Comparison of ENCODE assay signal across 14 cellular contexts in the genomic region with DNA sequence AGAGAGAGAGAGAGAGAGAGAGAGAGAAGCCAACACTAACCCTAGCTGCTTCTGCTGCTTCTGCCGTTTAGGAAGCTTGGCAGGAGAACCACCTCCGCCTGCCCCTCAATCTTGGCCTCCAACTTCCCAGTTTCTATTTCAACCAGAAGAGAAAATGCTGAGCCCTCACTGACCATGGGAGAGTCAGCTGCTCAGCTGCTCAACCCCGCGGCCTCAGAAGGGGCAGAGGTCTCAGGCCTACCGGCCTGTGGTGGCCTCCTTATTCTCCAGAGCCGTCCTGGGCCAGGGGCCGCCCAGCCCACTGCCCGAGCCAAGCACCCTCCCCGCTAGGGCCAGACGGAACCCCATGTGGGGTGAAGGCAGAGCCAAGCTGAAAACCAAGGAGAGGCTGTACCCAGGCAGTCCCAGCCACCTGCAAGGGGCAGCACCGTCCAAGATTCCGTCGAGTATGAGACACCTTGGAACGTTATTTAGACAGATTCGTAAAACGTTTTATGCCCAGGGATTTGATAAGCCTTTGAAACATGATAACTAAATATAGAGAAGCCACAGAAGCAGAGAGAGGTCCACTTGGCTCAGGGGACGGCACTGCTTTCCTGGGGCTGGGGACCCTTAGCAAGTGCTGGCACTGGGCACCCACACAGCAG.
DNase-seq lines count a peak whose midpoint lies in the region; ATAC-seq, FAIRE-seq and TF ChIP-seq lines count a peak whose summit lies in the region.
"Had no signal": no experiment of that assay in that cellular context is flagged by ENCODE, and none has a peak within 500 bp of the region (broad histone marks: within the 10 kb centered on the region; RNA-seq: fewer than 3 reads in every experiment).

No MANE protein-coding gene starts in this region.

- CTCF ChIA-PET in activated naive CD4-positive, alpha-beta T cell treated with anti-CD3 and anti-CD28 coated beads, Interleukin-2, amount 10 ng/mL, durations not matched to agents 7 days and 5 days (lab: Charles Lee): no interaction called here

- intact Hi-C loops in esophagus muscularis mucosa (cut with DNase I): no loop called here

- H3K9me3 Mint-ChIP-seq in activated naive CD4-positive, alpha-beta T cell treated with anti-CD3 and anti-CD28 coated beads, Interleukin-2, amount 10 ng/mL, durations not matched to agents 7 days and 5 days: peaks cover 17% of the 10 kb centered on the region

- FAIRE-seq in H54 (lab: Jason Lieb, UNC): no peak
- FAIRE-seq: frontal cortex had no signal

- H3K4me1 ChIP-seq in esophagus muscularis mucosa (no peaks in the 10 kb centered on the region), mucosa of rectum (ENCODE audit: control insufficient read depth in 2 of 2, insufficient read depth in 2 of 2, low read length in 2 of 2) (no peaks in the 10 kb centered on the region), upper lobe of left lung (peaks cover 0 to 5% (median 1%) of the 10 kb centered on the region in 4 donors)

- no peaks in the 10 kb centered on the region for H3K4me1 Mint-ChIP-seq in activated naive CD4-positive, alpha-beta T cell treated with anti-CD3 and anti-CD28 coated beads, Interleukin-2, amount 10 ng/mL, durations not matched to agents 7 days and 5 days

- no peak for TF ChIP-seq CTCF in esophagus muscularis mucosa (IDR thresholded peaks at IDR 0.05)
- TF ChIP-seq CTCF in upper lobe of left lung (IDR thresholded peaks at IDR 0.05): no peak

- TF ChIP-seq EP300 in esophagus muscularis mucosa (IDR thresholded peaks at IDR 0.05): no peak
- no peak for TF ChIP-seq EP300 in upper lobe of left lung (IDR thresholded peaks at IDR 0.05)

- H3K36me3 ChIP-seq in esophagus muscularis mucosa (no peaks in the 10 kb centered on the region), mucosa of rectum (ENCODE audit: control insufficient read depth in 2 of 2, insufficient read depth in 2 of 2, low read length in 2 of 2) (no peaks in the 10 kb centered on the region), upper lobe of left lung (no peaks in the 10 kb centered on the region)

- TF ChIP-seq POLR2A in esophagus muscularis mucosa (IDR thresholded peaks at IDR 0.05; ENCODE audit: low read depth): no peak
- no peak for TF ChIP-seq POLR2A in upper lobe of left lung (IDR thresholded peaks at IDR 0.05)
- TF ChIP-seq POLR2A in H54 (IDR thresholded peaks at IDR 0.05; ENCODE audit: low read depth, low read length): no peak

- no peaks in the 10 kb centered on the region for H3K9me3 ChIP-seq in esophagus muscularis mucosa
- H3K9me3 ChIP-seq in mucosa of rectum (ENCODE audit: control insufficient read depth in 2 of 2, low read length in 2 of 2): no peaks in the 10 kb centered on the region
- H3K9me3 ChIP-seq in upper lobe of left lung: no peaks in the 10 kb centered on the region

- peaks cover 12% of the 10 kb centered on the region for H3K27me3 Mint-ChIP-seq in activated naive CD4-positive, alpha-beta T cell treated with anti-CD3 and anti-CD28 coated beads, Interleukin-2, amount 10 ng/mL, durations not matched to agents 7 days and 5 days

- peaks cover 1% of the 10 kb centered on the region for H3K36me3 Mint-ChIP-seq in activated naive CD4-positive, alpha-beta T cell treated with anti-CD3 and anti-CD28 coated beads, Interleukin-2, amount 10 ng/mL, durations not matched to agents 7 days and 5 days

- H3K27me3 ChIP-seq in esophagus muscularis mucosa (peaks cover 0 to 7% (median 0%) of the 10 kb centered on the region in 4 donors), mucosa of rectum (ENCODE audit: control insufficient read depth in 2 of 2, insufficient read depth in 2 of 2, low read length in 2 of 2) (no peaks in the 10 kb centered on the region), upper lobe of left lung (no peaks in the 10 kb centered on the region)

- DNase-seq in activated naive CD4-positive, alpha-beta T cell treated with anti-CD3 and anti-CD28 coated beads, Interleukin-2, amount 10 ng/mL, durations not matched to agents 7 days and 5 days: peak; percentile 11
- DNase-seq in activated naive CD4-positive, alpha-beta T cell treated with Interleukin-2 at 50 U/mL for 16 hours: no peak
- DNase-seq in esophagus muscularis mucosa (ENCODE audit: extremely low spot score) (peak; percentile 86), upper lobe of left lung (peak in 1 of 2 donors; percentile 21), DMS153 (lab: John Stamatoyannopoulos, UW) (no peak), GDM1 (lab: John Stamatoyannopoulos, UW) (no peak), H54 (ENCODE audit: insufficient read length, low spot score) (no peak)
- DNase-seq: GF-D8; NCI-H2029 treated with DMSO at 0.1 percent for 48 hours; stimulated activated CD4-positive, alpha-beta T cell treated with anti-CD3 and anti-CD28 coated beads, Interleukin-1b, Interleukin-23, amount 100 ng/mL, for 48 hours; stimulated activated naive CD8-positive, alpha-beta T cell treated with anti-CD3 and anti-CD28 coated beads, Interleukin-15, Interleukin-2, amounts not matched to agents 100 U/mL and 50 U/mL, for 24 hours had no signal

- ATAC-seq in upper lobe of left lung (ENCODE audit: low FRiP score in 2 of 2): peak; percentile 3 to 41
- ATAC-seq: Panc1; stimulated activated naive CD8-positive, alpha-beta T cell treated with anti-CD3 and anti-CD28 coated beads, Interleukin-15, Interleukin-2, amounts not matched to agents 100 U/mL and 50 U/mL, for 24 hours had no signal

- 77% methylated on average over 14 of the region's 17 CpGs for WGBS in esophagus muscularis mucosa
- WGBS in upper lobe of left lung, 2 donors: 75 to 79% methylated on average over 9 to 17 of the region's 17 CpGs

- no peak overlapping the region for H3K9ac ChIP-seq in mucosa of rectum (ENCODE audit: low read depth in 1 of 2, low read length in 2 of 2)

- no peak overlapping the region for H3K4me3 Mint-ChIP-seq in activated naive CD4-positive, alpha-beta T cell treated with anti-CD3 and anti-CD28 coated beads, Interleukin-2, amount 10 ng/mL, durations not matched to agents 7 days and 5 days

- no peak overlapping the region for H3K27ac Mint-ChIP-seq in activated naive CD4-positive, alpha-beta T cell treated with anti-CD3 and anti-CD28 coated beads, Interleukin-2, amount 10 ng/mL, durations not matched to agents 7 days and 5 days

- H3K27ac ChIP-seq in esophagus muscularis mucosa (replicated peaks in 1 of 4): no peak overlapping the region
- peak overlapping the region; percentile 28 to 56 for H3K27ac ChIP-seq in mucosa of rectum (ENCODE audit: low read depth in 2 of 2, low read length in 2 of 2)
- peak overlapping the region in 3 of 4 donors; percentile 48 to 69 (median 57) for H3K27ac ChIP-seq in upper lobe of left lung

- H3K4me3 ChIP-seq in esophagus muscularis mucosa: no peak overlapping the region
- H3K4me3 ChIP-seq in mucosa of rectum (ENCODE audit: low read length in 2 of 2): no peak overlapping the region
- H3K4me3 ChIP-seq in upper lobe of left lung: no peak overlapping the region

Comparison
In these comparisons a context has a peak if more than half of its experiments do, and no peak if none do; other contexts are left out.
1. DNase-seq: peak in activated naive CD4-positive, alpha-beta T cell treated with anti-CD3 and anti-CD28 coated beads, Interleukin-2, amount 10 ng/mL, durations not matched to agents 7 days and 5 days (single experiment) and esophagus muscularis mucosa (single experiment); none in activated naive CD4-positive, alpha-beta T cell treated with Interleukin-2 at 50 U/mL for 16 hours (single experiment), DMS153 (single experiment), GDM1 (single experiment) and H54 (single experiment).
2. H3K27ac ChIP-seq: peak in mucosa of rectum (2 of 2) and upper lobe of left lung (3 of 4); none in esophagus muscularis mucosa (0 of 4).